1 cellular context compared by ENCODE assay signal in genomic region chr5:113295111-113295539, GRCh38.
TF ChIP-seq lines count a peak whose summit lies in the region.

No MANE protein-coding gene starts in this region.

TF ChIP-seq in HEK293, 187 proteins besides CTCF, POLR2A, EP300 and RAD21 (continued from another document and continues in another):
- no peak for TF ChIP-seq ZSCAN4 (tag by site-specific recombination; IDR thresholded peaks at IDR 0.05)
- no peak for TF ChIP-seq ZNF138 (tag by site-specific recombination; IDR thresholded peaks at IDR 0.05; ENCODE audit: borderline replicate concordance)
- TF ChIP-seq ZNF561 (tag by site-specific recombination; IDR thresholded peaks at IDR 0.05; ENCODE audit: borderline replicate concordance), result no peak
- no peak for TF ChIP-seq ZNF132 (tag by site-specific recombination; IDR thresholded peaks at IDR 0.05; ENCODE audit: borderline replicate concordance)
- TF ChIP-seq ZNF16 (tag by site-specific recombination; IDR thresholded peaks at IDR 0.05; ENCODE audit: low read depth), result no peak
- TF ChIP-seq ZNF324 (tag by site-specific recombination; IDR thresholded peaks at IDR 0.05), result no peak
- TF ChIP-seq ZNF560 (tag by site-specific recombination; IDR thresholded peaks at IDR 0.05; ENCODE audit: borderline replicate concordance), result no peak
- TF ChIP-seq ZNF24 (tag by site-specific recombination; IDR thresholded peaks at IDR 0.05), result 0 out of 2 replicates have a peak, but pooled peaks have one; percentile 3
- no peak for TF ChIP-seq ZNF223 (tag by site-specific recombination; IDR thresholded peaks at IDR 0.05)
- TF ChIP-seq ZNF37A (tag by site-specific recombination; IDR thresholded peaks at IDR 0.05), result no peak
- no peak for TF ChIP-seq ZFP37 (tag by site-specific recombination; IDR thresholded peaks at IDR 0.05)
- TF ChIP-seq ZNF610 (tag by site-specific recombination; IDR thresholded peaks at IDR 0.05; ENCODE audit: borderline replicate concordance), result peak; percentile 12; the same call in 1 of the 2 replicates
- TF ChIP-seq BCL6B (tag by site-specific recombination; IDR thresholded peaks at IDR 0.05), result no peak
- no peak for TF ChIP-seq ZNF692 (tag by site-specific recombination; IDR thresholded peaks at IDR 0.05)
- TF ChIP-seq ZNF488 (tag by site-specific recombination; IDR thresholded peaks at IDR 0.05), result no peak
- TF ChIP-seq ZNF280C (tag by site-specific recombination; IDR thresholded peaks at IDR 0.05), result no peak
- no peak for TF ChIP-seq HIC1 (tag by site-specific recombination; IDR thresholded peaks at IDR 0.05)
- TF ChIP-seq ZNF555 (tag by site-specific recombination; conservative IDR thresholded peaks at IDR 0.05), result no peak
- TF ChIP-seq SP2 (tag by site-specific recombination; IDR thresholded peaks at IDR 0.05), result no peak; the same call in 1 of the 2 replicates
- TF ChIP-seq INSM2 (tag by site-specific recombination; IDR thresholded peaks at IDR 0.05), result no peak
- no peak for TF ChIP-seq ZNF514 (tag by site-specific recombination; IDR thresholded peaks at IDR 0.05)
- TF ChIP-seq SCRT2 (tag by site-specific recombination; IDR thresholded peaks at IDR 0.05), result no peak
- TF ChIP-seq ZNF23 (tag by site-specific recombination; IDR thresholded peaks at IDR 0.05; ENCODE audit: borderline replicate concordance), result no peak
- TF ChIP-seq ZNF677 (tag by site-specific recombination; IDR thresholded peaks at IDR 0.05), result no peak
- TF ChIP-seq ZBTB48 (tag by site-specific recombination; IDR thresholded peaks at IDR 0.05), result 0 out of 2 replicates have a peak, but pooled peaks have one; percentile 40
- no peak for TF ChIP-seq ZNF449 (tag by site-specific recombination; IDR thresholded peaks at IDR 0.05)
- peak; percentile 86 for TF ChIP-seq ZNF580 (tag by site-specific recombination; IDR thresholded peaks at IDR 0.05)
- no peak for TF ChIP-seq ZNF350 (tag by site-specific recombination; IDR thresholded peaks at IDR 0.05)
- peak; percentile 86; the same call in 1 of the 2 replicates for TF ChIP-seq ZNF10 (tag by site-specific recombination; IDR thresholded peaks at IDR 0.05)
- TF ChIP-seq ZNF211 (tag by site-specific recombination; IDR thresholded peaks at IDR 0.05; ENCODE audit: low read depth), result no peak
- TF ChIP-seq KLF1 (tag by site-specific recombination; IDR thresholded peaks at IDR 0.05), result no peak
- TF ChIP-seq ZNF501 (tag by site-specific recombination; IDR thresholded peaks at IDR 0.05), result no peak
- no peak for TF ChIP-seq ZNF302 (tag by site-specific recombination; IDR thresholded peaks at IDR 0.05; ENCODE audit: low read depth)
- TF ChIP-seq ZNF701 (tag by site-specific recombination; IDR thresholded peaks at IDR 0.05), result no peak
- TF ChIP-seq PRDM2 (tag by site-specific recombination; IDR thresholded peaks at IDR 0.05; ENCODE audit: borderline replicate concordance), result no peak
- no peak for TF ChIP-seq ZNF785 (tag by site-specific recombination; IDR thresholded peaks at IDR 0.05)
- no peak for TF ChIP-seq ZNF48 (tag by site-specific recombination; IDR thresholded peaks at IDR 0.05)
- no peak for TF ChIP-seq ZSCAN18 (tag by site-specific recombination; IDR thresholded peaks at IDR 0.05)
- TF ChIP-seq ZNF214 (tag by site-specific recombination; IDR thresholded peaks at IDR 0.05; ENCODE audit: borderline replicate concordance), result no peak
- no peak; the same call in 1 of the 2 replicates for TF ChIP-seq ZFP69B (tag by site-specific recombination; IDR thresholded peaks at IDR 0.05)
- no peak for TF ChIP-seq ZNF184 (tag by site-specific recombination; IDR thresholded peaks at IDR 0.05)
